10 cellular contexts compared by ENCODE assay signal in the genomic region with DNA sequence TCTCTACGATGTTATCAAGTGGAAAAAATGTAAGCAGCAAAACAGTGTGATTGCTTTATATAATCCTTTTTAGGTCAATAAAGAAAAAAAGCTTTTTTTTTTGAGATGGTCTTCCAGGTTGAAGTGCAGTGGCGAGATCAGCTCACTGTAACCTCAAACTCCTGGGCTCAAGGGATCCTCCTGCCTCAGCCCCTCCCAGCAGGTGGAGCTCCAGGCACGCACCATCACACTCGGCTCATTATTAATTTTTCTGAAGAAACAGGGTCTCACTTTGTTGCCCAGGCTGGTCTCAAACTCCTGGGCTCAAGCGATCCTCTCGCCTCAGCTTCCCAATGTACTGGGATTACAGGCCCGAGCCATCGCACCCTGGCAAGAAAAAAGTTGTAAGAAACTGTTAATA. TPM values are rescaled to one million over a fixed set of nuclear protein-coding genes. Genes with fewer than 3 reads are reported as not detected.
A peak's percentile ranks its signal among the peaks of the same experiment; 100 is the strongest.
DNase-seq lines count a peak whose midpoint lies in the region; FAIRE-seq and TF ChIP-seq lines count a peak whose summit lies in the region.
"Had no signal": no experiment of that assay in that cellular context is flagged by ENCODE, and none has a peak within 500 bp of the region (broad histone marks: within the 10 kb centered on the region; RNA-seq: fewer than 3 reads in every experiment).

No MANE protein-coding gene starts in this region.

- TF ChIP-seq CTCF in OCI-LY3 (IDR thresholded peaks at IDR 0.05; ENCODE audit: low read depth, low read length) = peak; percentile 42
- peak; percentile 58 for TF ChIP-seq CTCF in chondrocyte (IDR thresholded peaks at IDR 0.05)

- H3K36me3 Mint-ChIP-seq in chondrocyte (ENCODE audit: low read depth) = peaks cover 19% of the 10 kb centered on the region

- H3K4me3 Mint-ChIP-seq in chondrocyte (ENCODE audit: unreplicated experiment) = no peak overlapping the region

- no peaks in the 10 kb centered on the region for H3K9me3 ChIP-seq in OCI-LY3 (ENCODE audit: insufficient read depth, low read length)
- no peaks in the 10 kb centered on the region for H3K9me3 ChIP-seq in small intestine (ENCODE audit: control insufficient read depth, low read depth)

- H3K27ac Mint-ChIP-seq in chondrocyte (ENCODE audit: unreplicated experiment) = no peak overlapping the region

- no peak for FAIRE-seq in small intestine (lab: Jason Lieb, UNC)

- H2AFZ ChIP-seq in OCI-LY3 (ENCODE audit: low read depth, low read length) = no peak overlapping the region

- peaks cover 48% of the 10 kb centered on the region for H3K36me3 ChIP-seq in OCI-LY3 (replicated peaks; ENCODE audit: low read depth, low read length)
- peaks cover 19 to 21% of the 10 kb centered on the region in 2 donors for H3K36me3 ChIP-seq in small intestine (ENCODE audit: control insufficient read depth in 2 of 2, insufficient read depth in 2 of 2, low read length in 2 of 2)

- no peaks in the 10 kb centered on the region for H3K9me3 Mint-ChIP-seq in chondrocyte (ENCODE audit: low read depth)

- H4K20me1 ChIP-seq in OCI-LY3 (ENCODE audit: insufficient read depth, low read length) = peaks cover 22% of the 10 kb centered on the region

- no peaks in the 10 kb centered on the region for H3K27me3 Mint-ChIP-seq in chondrocyte (ENCODE audit: low read depth)

- H3K79me2 ChIP-seq in OCI-LY3 (ENCODE audit: low read length) = peaks cover 55% of the 10 kb centered on the region

- 83 to 88% (median 87%) methylated on average over 8 of the region's 8 CpGs for WGBS in small intestine, 3 donors

- H3K4me2 ChIP-seq in OCI-LY3 (ENCODE audit: low read length) = no peak overlapping the region

- no peak overlapping the region for H3K9ac ChIP-seq in OCI-LY3 (ENCODE audit: low read length)

- no peak overlapping the region for H3K4me3 ChIP-seq in OCI-LY3 (ENCODE audit: low read length)
- no peak overlapping the region for H3K4me3 ChIP-seq in small intestine (ENCODE audit: low read depth in 1 of 2, low read length in 2 of 2)

- DNase-seq in activated gamma-delta T cell treated with Interleukin-2 at 50 U/mL for 16 hours (peak; percentile 31), activated gamma-delta T cell (lab: John Stamatoyannopoulos, UW) (no peak), chondrocyte (ENCODE audit: low spot score) (no peak), small intestine (peak; percentile 16), NCI-H748 treated with DMSO at 0.1 percent for 48 hours (lab: John Stamatoyannopoulos, UW) (no peak), RPMI8226 (no peak), NCI-H146 treated with DMSO at 0.1 percent for 48 hours (lab: John Stamatoyannopoulos, UW; ENCODE audit: unreplicated experiment) (no peak)
- DNase-seq: islet precursor cell, SHP77 had no signal

- no peak overlapping the region for H3K27ac ChIP-seq in OCI-LY3 (ENCODE audit: low read length)
- no peak overlapping the region for H3K27ac ChIP-seq in small intestine (ENCODE audit: low read depth in 1 of 2, low read length in 1 of 2)

- H3K27me3 ChIP-seq in OCI-LY3 (ENCODE audit: low read depth, low read length) (no peaks in the 10 kb centered on the region), small intestine (ENCODE audit: control insufficient read depth in 2 of 2, insufficient read depth in 2 of 2, low read length in 2 of 2) (no peaks in the 10 kb centered on the region)

- peaks cover 9% of the 10 kb centered on the region for H3K4me1 Mint-ChIP-seq in chondrocyte (ENCODE audit: low read depth)

- H3K4me1 ChIP-seq in OCI-LY3 (ENCODE audit: low read length) (peaks cover 14% of the 10 kb centered on the region), small intestine (ENCODE audit: control insufficient read depth in 2 of 2, insufficient read depth in 1 of 2, low read depth in 1 of 2, low read length in 1 of 2) (no peaks in the 10 kb centered on the region)

RNA-seq across cellular contexts. Expression of a gene that starts 17.3 kb away (rescaled TPM):
- total RNA-seq in chondrocyte = 18.3 to 21.9 TPM (median 19.5 TPM) in 3 replicates
- 1 to 10 TPM; 2.4 to 8.9 (median 3.1) TPM for polyA plus RNA-seq in small intestine

RNA-seq across cellular contexts. Expression of a gene that starts 28.9 kb away (rescaled TPM):
- total RNA-seq in chondrocyte = not detected in 3 replicates
- not detected for polyA plus RNA-seq in small intestine

RNA-seq across cellular contexts. Expression of a gene that starts 54.0 kb away (rescaled TPM):
- total RNA-seq in chondrocyte = 57.6 to 69.4 TPM (median 62.5 TPM) in 3 replicates
- 1 to 10 TPM; 2.4 to 8.8 (median 2.5) TPM for polyA plus RNA-seq in small intestine

Comparison
In these comparisons a context has a peak if more than half of its experiments do, and no peak if none do; other contexts are left out.
1. DNase-seq: peak in activated gamma-delta T cell treated with Interleukin-2 at 50 U/mL for 16 hours (single experiment) and small intestine (single experiment); none in activated gamma-delta T cell (single experiment), chondrocyte (single experiment), NCI-H748 treated with DMSO at 0.1 percent for 48 hours (single experiment), RPMI8226 (single experiment) and NCI-H146 treated with DMSO at 0.1 percent for 48 hours (single experiment).